ENCODE assay signal across 7 cellular contexts in the genomic region with DNA sequence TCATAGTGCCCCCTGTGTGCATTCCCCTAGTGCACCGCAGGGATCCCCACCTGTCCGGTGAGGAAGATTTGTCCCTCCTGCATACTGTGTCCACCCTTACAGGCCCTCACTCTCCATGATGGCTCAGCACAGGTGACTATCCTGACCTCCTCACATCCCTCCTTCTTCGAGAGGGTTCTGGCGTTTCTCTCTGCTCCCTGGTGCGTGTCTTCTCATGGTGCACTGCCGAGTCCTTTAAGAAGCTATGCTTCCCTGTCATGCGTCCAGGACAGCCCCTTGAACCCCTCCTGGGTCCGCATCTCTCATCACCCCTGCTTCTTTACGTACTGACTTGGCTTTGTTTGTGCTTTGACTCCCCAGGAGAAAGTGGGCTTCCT. TPM values are rescaled to one million over a fixed set of nuclear protein-coding genes. Genes with fewer than 3 reads are reported as not detected.
A peak's percentile ranks its signal among the peaks of the same experiment; 100 is the strongest.
DNase-seq lines count a peak whose midpoint lies in the region; ATAC-seq and TF ChIP-seq lines count a peak whose summit lies in the region.

No MANE protein-coding gene starts in this region.

- peaks cover 6% of the 10 kb centered on the region for H3K27me3 ChIP-seq in HUES48 (ENCODE audit: control insufficient read depth, insufficient read depth, low read length)
- no peaks in the 10 kb centered on the region for H3K27me3 ChIP-seq in adipocyte (replicated peaks; ENCODE audit: control insufficient read depth, insufficient read depth, low read length)
- H3K27me3 ChIP-seq in kidney epithelial cell (ENCODE audit: control insufficient read depth, insufficient read depth, low read length), result no peaks in the 10 kb centered on the region
- no peaks in the 10 kb centered on the region for H3K27me3 ChIP-seq in stomach

- no peaks in the 10 kb centered on the region for H3K9me3 ChIP-seq in HUES48 (ENCODE audit: control insufficient read depth, insufficient read depth, low read length)
- no peaks in the 10 kb centered on the region for H3K9me3 ChIP-seq in adipocyte (ENCODE audit: control insufficient read depth, low read length)
- no peaks in the 10 kb centered on the region for H3K9me3 ChIP-seq in stomach

- H3K9ac ChIP-seq in HUES48 (ENCODE audit: low read depth, low read length) (peak overlapping the region; percentile 56; the same call in 1 of the 2 replicates), adipocyte (ENCODE audit: low read length) (peak overlapping the region; percentile 90)

- H3K27ac ChIP-seq in HUES48 (ENCODE audit: low read depth, low read length), result no peak overlapping the region
- peak overlapping the region in 2 of 5 donors; percentile 91 to 93 for H3K27ac ChIP-seq in stomach

- WGBS in stomach, 5 donors, result 32 to 43% (median 38%) methylated on average over 9 of the region's 9 CpGs

- ATAC-seq in GM21390 (IDR thresholded peaks at IDR 0.05; ENCODE audit: unreplicated experiment) (no peak), left lobe of liver (no peak)

- peaks cover 11% of the 10 kb centered on the region; the same call in 1 of the 2 replicates for H3K4me1 ChIP-seq in HUES48 (ENCODE audit: control insufficient read depth, insufficient read depth, low read length)
- peaks cover 30% of the 10 kb centered on the region for H3K4me1 ChIP-seq in adipocyte (ENCODE audit: control insufficient read depth, insufficient read depth, low read length)
- H3K4me1 ChIP-seq in stomach, result peaks cover 26 to 46% (median 42%) of the 10 kb centered on the region in 4 donors

- H3K36me3 ChIP-seq in HUES48 (ENCODE audit: control insufficient read depth, insufficient read depth, low read length) (no peaks in the 10 kb centered on the region; the same call in 1 of the 2 replicates), adipocyte (ENCODE audit: control insufficient read depth, insufficient read depth, low read length, severe bottlenecking) (no peaks in the 10 kb centered on the region), kidney epithelial cell (ENCODE audit: control insufficient read depth, insufficient read depth, low read length) (no peaks in the 10 kb centered on the region), stomach (peaks cover 0 to 11% (median under 1%) of the 10 kb centered on the region in 4 donors)

- no peak for DNase-seq in adipocyte (ENCODE audit: low read depth)
- no peak for DNase-seq in kidney epithelial cell (ENCODE audit: low read depth)
- DNase-seq in stomach, result no peak
- DNase-seq in left lobe of liver (ENCODE audit: low spot score), result no peak
- DNase-seq in iPS-NIHi7 (ENCODE audit: extremely low spot score), result no peak

- H3K4me3 ChIP-seq in HUES48 (ENCODE audit: low read depth, low read length) (peak overlapping the region; percentile 80), adipocyte (ENCODE audit: low read length) (peak overlapping the region; percentile 82), kidney epithelial cell (ENCODE audit: low read depth, low read length) (peak overlapping the region; percentile 55), stomach (peak overlapping the region; percentile 72 to 100 (median 87))

- TF ChIP-seq POLR2A in stomach (IDR thresholded peaks at IDR 0.05), result no peak

- no peak for TF ChIP-seq CTCF in kidney epithelial cell (IDR thresholded peaks at IDR 0.05; ENCODE audit: insufficient read depth, low read length, poor library complexity, severe bottlenecking)
- no peak for TF ChIP-seq CTCF in stomach (IDR thresholded peaks at IDR 0.05)

- intact Hi-C loops in stomach (cut with DNase I; ENCODE audit: low total_unique reads), result no loop called here

- TF ChIP-seq EP300 in stomach (IDR thresholded peaks at IDR 0.05), result no peak

RNA-seq across cellular contexts. Expression of a gene that starts 1.0 kb away (rescaled TPM):
- total RNA-seq in kidney epithelial cell (271 and 316 TPM in 2 replicates), stomach (100 to 1,000 TPM in 4 of 5 donors, 10 to 100 TPM in 1; 93.8 to 446 (median 240) TPM), left lobe of liver (65.5 TPM)
- polyA plus RNA-seq in stomach, result 100 to 1,000 TPM; 116 to 162 (median 120) TPM

RNA-seq across cellular contexts. Expression of a gene that starts 49.1 kb away (rescaled TPM):
- total RNA-seq in kidney epithelial cell, result 86.8 and 93.7 TPM in 2 replicates
- 100 to 1,000 TPM in 1 of 5 donors, 10 to 100 TPM in 4; 13.0 to 112 (median 69.4) TPM for total RNA-seq in stomach
- polyA plus RNA-seq in stomach, result 10 to 100 TPM; 14.7 to 31.0 (median 21.6) TPM
- 95.8 TPM for total RNA-seq in left lobe of liver
